Comparison of ENCODE assay signal across 8 cellular contexts in the genomic region with DNA sequence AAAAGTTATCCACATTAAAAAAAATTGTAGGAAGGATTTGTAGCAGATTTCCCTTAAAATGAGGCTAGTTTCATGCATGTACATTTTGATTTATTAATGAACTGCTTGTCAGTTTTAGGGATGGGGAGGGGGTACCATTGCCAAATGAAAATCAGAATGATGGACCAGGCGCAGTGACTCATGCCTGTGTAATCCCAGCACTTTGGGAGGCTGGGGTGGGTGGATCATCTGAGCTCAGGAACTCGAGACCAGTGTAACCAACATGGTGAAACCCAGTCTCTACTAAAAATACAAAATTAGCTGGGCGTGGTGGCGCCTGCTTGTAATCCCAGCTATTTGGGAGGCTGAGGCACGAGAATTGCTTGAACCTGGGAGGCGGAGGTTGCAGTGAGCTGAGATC. TPM values are rescaled to one million over a fixed set of nuclear protein-coding genes. Genes with fewer than 3 reads are reported as not detected.
DNase-seq lines count a peak whose midpoint lies in the region; ATAC-seq and TF ChIP-seq lines count a peak whose summit lies in the region.
"Not testable (repeated sequence)": the region's sequence is repeated elsewhere in the genome, so short reads cannot be mapped to it uniquely, and the experiment has no call there.

No MANE protein-coding gene starts in this region.

- H3K9me3 ChIP-seq in CD4-positive, alpha-beta T cell (ENCODE audit: control insufficient read depth, low read length); PC-3 (ENCODE audit: low read length); tibial artery: not testable (repeated sequence)

- not testable (repeated sequence) for TF ChIP-seq CTCF in CD4-positive, alpha-beta T cell (IDR thresholded peaks at IDR 0.05); HFFc6 (IDR thresholded peaks at IDR 0.05); PC-3 (conservative IDR thresholded peaks at IDR 0.05; ENCODE audit: low read depth, low read length); foreskin keratinocyte (conservative IDR thresholded peaks at IDR 0.05); tibial artery (IDR thresholded peaks at IDR 0.05)

- H3K27ac ChIP-seq in CD4-positive, alpha-beta T cell (ENCODE audit: low read depth, low read length), result not testable (repeated sequence)
- peak overlapping the region; percentile 35 for H3K27ac ChIP-seq in PC-3 (ENCODE audit: low read length)
- H3K27ac ChIP-seq in foreskin keratinocyte, result peak overlapping the region; percentile 12
- peak overlapping the region; percentile 77 to 85 for H3K27ac ChIP-seq in tibial artery

- H3K4me2 ChIP-seq in PC-3 (ENCODE audit: low read length), result peak overlapping the region; percentile 79

- POLR2A ChIA-PET in CD4-positive, alpha-beta T cell (lab: Charles Lee), result interaction anchor here (1.2 to 4.5 kb wide), 2 partner anchors 30 to 97 kb away, joined by 3 to 25 read pairs; a partner anchor contains a TSS
- POLR2A ChIA-PET in PC-3 (lab: Charles Lee; ENCODE audit: unreplicated experiment), result interaction anchor here (0.6 to 0.8 kb wide), 3 partner anchors 23 to 111 kb away, joined by 3 to 7 read pairs (median 6); no protein-coding TSS in a partner anchor

- H2AFZ ChIP-seq in PC-3 (ENCODE audit: low read length), result peak overlapping the region; percentile 56

- peaks cover 61% of the 10 kb centered on the region for H3K4me1 Mint-ChIP-seq in CD4-positive, alpha-beta T cell (ENCODE audit: low read depth)
- H3K4me1 Mint-ChIP-seq in HFFc6 (ENCODE audit: low read depth), result peaks cover 85% of the 10 kb centered on the region
- H3K4me1 Mint-ChIP-seq in activated T-cell treated with anti-CD3 and anti-CD28 coated beads, Interleukin-2, amount 50 U/mL, for 24 hours (ENCODE audit: low read depth), result peaks cover 60% of the 10 kb centered on the region
- H3K4me1 Mint-ChIP-seq in central memory CD8-positive, alpha-beta T cell, result peaks cover 86% of the 10 kb centered on the region
- peaks cover 63 to 80% of the 10 kb centered on the region in 2 donors for H3K4me1 Mint-ChIP-seq in natural killer cell treated with Interleukin-12 subunit alpha and Interleukin-12 subunit beta and Interleukin-15 and Interleukin-18, amount 100 ng/mL, for 72 hours (ENCODE audit: low read depth in 2 of 2)

- H3K36me3 Mint-ChIP-seq in CD4-positive, alpha-beta T cell (ENCODE audit: low read depth); activated T-cell treated with anti-CD3 and anti-CD28 coated beads, Interleukin-2, amount 50 U/mL, for 24 hours (ENCODE audit: low read depth); natural killer cell treated with Interleukin-12 subunit alpha and Interleukin-12 subunit beta and Interleukin-15 and Interleukin-18, amount 100 ng/mL, for 72 hours: not testable (repeated sequence)
- peaks cover 60% of the 10 kb centered on the region for H3K36me3 Mint-ChIP-seq in HFFc6 (ENCODE audit: low read depth)
- H3K36me3 Mint-ChIP-seq in central memory CD8-positive, alpha-beta T cell (ENCODE audit: insufficient read depth), result peaks cover 15% of the 10 kb centered on the region

- peak overlapping the region; percentile 87 for H3K4me3 Mint-ChIP-seq in CD4-positive, alpha-beta T cell
- peak overlapping the region; percentile 97 for H3K4me3 Mint-ChIP-seq in HFFc6
- H3K4me3 Mint-ChIP-seq in activated T-cell treated with anti-CD3 and anti-CD28 coated beads, Interleukin-2, amount 50 U/mL, for 24 hours, result peak overlapping the region; percentile 81
- peak overlapping the region; percentile 83 for H3K4me3 Mint-ChIP-seq in central memory CD8-positive, alpha-beta T cell
- H3K4me3 Mint-ChIP-seq in natural killer cell treated with Interleukin-12 subunit alpha and Interleukin-12 subunit beta and Interleukin-15 and Interleukin-18, amount 100 ng/mL, for 72 hours, result peak overlapping the region; percentile 90

- not testable (repeated sequence) for H3K9me2 ChIP-seq in PC-3 (replicated peaks; ENCODE audit: low read length)

- H3K36me3 ChIP-seq in PC-3 (ENCODE audit: low read depth, low read length); tibial artery: not testable (repeated sequence)

- H3K4me3 ChIP-seq in PC-3 (ENCODE audit: low read length) (peak overlapping the region; percentile 86), tibial artery (peak overlapping the region; percentile 83 to 87)

- not testable (repeated sequence) for H3K27me3 ChIP-seq in CD4-positive, alpha-beta T cell (ENCODE audit: control insufficient read depth, insufficient read depth, low read length); PC-3 (ENCODE audit: low read length); foreskin keratinocyte; tibial artery

- CTCF ChIA-PET in CD4-positive, alpha-beta T cell (lab: Charles Lee), result interaction anchor here (0.7 kb wide), 1 partner anchor 17 kb away, joined by 3 read pairs; no protein-coding TSS in a partner anchor
- CTCF ChIA-PET in PC-3 (lab: Charles Lee), result not testable (repeated sequence)

- H4K20me1 ChIP-seq in PC-3 (ENCODE audit: low read length), result not testable (repeated sequence)

- peaks cover 64% of the 10 kb centered on the region for H3K79me2 ChIP-seq in PC-3 (ENCODE audit: low read length)

- peak overlapping the region; percentile 74 for H3K27ac Mint-ChIP-seq in CD4-positive, alpha-beta T cell
- peak overlapping the region; percentile 81 for H3K27ac Mint-ChIP-seq in HFFc6
- peak overlapping the region; percentile 33 for H3K27ac Mint-ChIP-seq in activated T-cell treated with anti-CD3 and anti-CD28 coated beads, Interleukin-2, amount 50 U/mL, for 24 hours
- H3K27ac Mint-ChIP-seq in central memory CD8-positive, alpha-beta T cell (ENCODE audit: low read depth), result peak overlapping the region; percentile 87
- peak overlapping the region; percentile 76 to 82 for H3K27ac Mint-ChIP-seq in natural killer cell treated with Interleukin-12 subunit alpha and Interleukin-12 subunit beta and Interleukin-15 and Interleukin-18, amount 100 ng/mL, for 72 hours

- not testable (repeated sequence) for ATAC-seq in CD4-positive, alpha-beta T cell (ENCODE audit: poor library complexity); central memory CD8-positive, alpha-beta T cell (replicated peaks; ENCODE audit: extremely low read depth, poor library complexity, severe bottlenecking); natural killer cell treated with Interleukin-12 subunit alpha and Interleukin-12 subunit beta and Interleukin-15 and Interleukin-18, amount 100 ng/mL, for 72 hours
- ATAC-seq in PC-3, result peak; percentile 23; the same call in 1 of the 2 replicates
- ATAC-seq in foreskin keratinocyte, result peak; percentile 16

- H3K4me1 ChIP-seq in PC-3 (ENCODE audit: insufficient read depth, low read length) (peaks cover 43% of the 10 kb centered on the region), foreskin keratinocyte (peaks cover 30% of the 10 kb centered on the region), tibial artery (peaks cover 0 to 65% (median 33%) of the 10 kb centered on the region in 4 donors)

- peak overlapping the region; percentile 64; the same call in 1 of the 2 replicates for H3K9ac ChIP-seq in PC-3 (ENCODE audit: low read length)

- H3K27me3 Mint-ChIP-seq in CD4-positive, alpha-beta T cell; HFFc6 (ENCODE audit: insufficient read depth); activated T-cell treated with anti-CD3 and anti-CD28 coated beads, Interleukin-2, amount 50 U/mL, for 24 hours; central memory CD8-positive, alpha-beta T cell; natural killer cell treated with Interleukin-12 subunit alpha and Interleukin-12 subunit beta and Interleukin-15 and Interleukin-18, amount 100 ng/mL, for 72 hours: not testable (repeated sequence)

- not testable (repeated sequence) for BruUV-seq in PC-3 (replicated peaks; lab: Mats Ljungman, UMichigan)

- intact Hi-C loops in CD4-positive, alpha-beta T cell (cut with DNase I, micrococcal nuclease), result loop anchor here in 1 of 2 experiments (5.0 kb wide), 1 partner anchor 225 kb away; a partner anchor contains a TSS
- intact Hi-C loops in PC-3 (cut with micrococcal nuclease), result loop anchor here (5.0 kb wide), 1 partner anchor 35 kb away; no protein-coding TSS in a partner anchor
- intact Hi-C loops in tibial artery (cut with DNase I; ENCODE audit: low total_unique reads), result not testable (repeated sequence)

- H3F3A ChIP-seq in PC-3 (ENCODE audit: low read length, unreplicated experiment), result not testable (repeated sequence)

- DNase-seq in CD4-positive, alpha-beta T cell; activated T-cell treated with anti-CD3 and anti-CD28 coated beads, Interleukin-2, amount 50 U/mL, for 24 hours; central memory CD8-positive, alpha-beta T cell (ENCODE audit: low spot score in 2 of 2); natural killer cell treated with Interleukin-12 subunit alpha and Interleukin-12 subunit beta and Interleukin-15 and Interleukin-18, amount 100 ng/mL, for 72 hours (ENCODE audit: low spot score); tibial artery: not testable (repeated sequence)
- peak; percentile 39 for DNase-seq in HFFc6
- DNase-seq in PC-3, result peak; percentile 75
- peak in 1 of 2 donors; percentile 58 for DNase-seq in foreskin keratinocyte

- not testable (repeated sequence) for H3K9me3 Mint-ChIP-seq in CD4-positive, alpha-beta T cell; HFFc6; activated T-cell treated with anti-CD3 and anti-CD28 coated beads, Interleukin-2, amount 50 U/mL, for 24 hours; central memory CD8-positive, alpha-beta T cell; natural killer cell treated with Interleukin-12 subunit alpha and Interleukin-12 subunit beta and Interleukin-15 and Interleukin-18, amount 100 ng/mL, for 72 hours

RNA-seq across cellular contexts. Expression of a gene that starts 1.8 kb away (rescaled TPM):
- 10 to 100 TPM; 16.7 to 17.0 TPM for total RNA-seq in CD4-positive, alpha-beta T cell
- 1,000 to 10,000 TPM; 1,007 to 1,412 (median 1,300) TPM for total RNA-seq in HFFc6 (2021; fragmentation: NEBNext Ultra II Directional; extraction: Animal tissue kit (Norgen Biotek cat#: 25700))
- total RNA-seq in PC-3 (2014; rRNA removed), result 144 and 160 TPM in 2 replicates
- 149 and 164 TPM in 2 replicates for total RNA-seq in foreskin keratinocyte
- 153 and 156 TPM in 2 replicates for polyA plus RNA-seq in foreskin keratinocyte
- total RNA-seq in natural killer cell treated with Interleukin-12 subunit alpha and Interleukin-12 subunit beta and Interleukin-15 and Interleukin-18, amount 100 ng/mL, for 72 hours, result 100 to 1,000 TPM in 1 of 2 donors, 10 to 100 TPM in 1; 65.5 to 159 TPM

Comparison
In these comparisons a context has a peak if more than half of its experiments do, and no peak if none do; other contexts are left out.
1. H3K27ac Mint-ChIP-seq: peak in every context shown above with its lines; median percentile 87 in central memory CD8-positive, alpha-beta T cell; 81 in HFFc6; 79 in natural killer cell treated with Interleukin-12 subunit alpha and Interleukin-12 subunit beta and Interleukin-15 and Interleukin-18, amount 100 ng/mL, for 72 hours; 74 in CD4-positive, alpha-beta T cell; 33 in activated T-cell treated with anti-CD3 and anti-CD28 coated beads, Interleukin-2, amount 50 U/mL, for 24 hours.